ENCODE assay signal across 31 cellular contexts in the genomic region with DNA sequence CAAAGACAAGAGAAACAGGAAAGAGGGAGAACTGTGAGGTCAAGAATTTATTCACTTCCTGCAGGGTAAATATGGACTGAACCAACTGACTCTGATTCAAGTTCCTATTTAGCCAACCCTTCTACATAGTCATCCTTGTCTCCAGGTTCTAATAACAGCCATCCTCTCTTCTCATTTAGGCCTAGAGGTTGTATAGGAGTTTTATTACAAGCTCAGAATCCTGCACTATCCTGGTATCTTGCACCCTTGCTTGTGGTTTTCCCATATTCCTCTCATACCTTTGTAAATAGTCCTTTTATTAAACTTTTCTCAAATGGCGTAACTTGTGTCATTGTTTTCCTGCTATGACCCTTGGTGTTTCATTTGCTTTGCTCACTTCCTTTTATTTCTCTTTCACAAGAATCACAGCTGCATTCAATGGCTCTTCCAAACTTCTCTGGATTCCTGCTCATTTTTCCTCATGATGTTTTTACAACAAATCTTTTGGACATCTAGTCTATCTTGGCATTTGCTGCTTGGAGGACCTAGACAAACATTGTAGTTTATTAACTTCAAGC. TPM values are rescaled to one million over a fixed set of nuclear protein-coding genes. Genes with fewer than 3 reads are reported as not detected.
"Had no signal": no experiment of that assay in that cellular context is flagged by ENCODE, and none has a peak within 500 bp of the region (broad histone marks: within the 10 kb centered on the region; RNA-seq: fewer than 3 reads in every experiment).

No MANE protein-coding gene starts in this region.

- DNase-seq: activated CD4-positive, alpha-beta memory T cell treated with anti-CD3 and anti-CD28 coated beads for 36 hours; activated CD4-positive, alpha-beta T cell treated with anti-CD3 and anti-CD28 coated beads, Interleukin-2, amount 10 ng/mL, durations not matched to agents 24 days and 14 days; activated CD4-positive, CD25-positive, alpha-beta regulatory T cell treated with anti-CD3 and anti-CD28 coated beads, Interleukin-2, amount 50 U/mL, for 72 hours; activated CD8-positive, alpha-beta memory T cell treated with anti-CD3 and anti-CD28 coated beads, Interleukin-2, amount 50 U/mL, for 48 hours; activated gamma-delta T cell; activated naive CD4-positive, alpha-beta T cell treated with anti-CD3 and anti-CD28 coated beads, Interleukin-2, amount 50 U/mL, for 16 hours; activated T-cell treated with anti-CD3 and anti-CD28 coated beads, Interleukin-2, amount 50 U/mL, for 24 hours; amniotic stem cell; dorsolateral prefrontal cortex; effector memory CD4-positive, alpha-beta T cell; erythroblast; foreskin fibroblast; head of caudate nucleus; mucosa of descending colon; ovary; retina; spleen; stimulated activated naive CD4-positive, alpha-beta T cell; T-helper 2 cell; tibial artery; upper lobe of right lung had no signal

- H3K4me1 ChIP-seq: breast epithelium, spleen, suprapubic skin, upper lobe of right lung had no signal

- ATAC-seq: mucosa of descending colon; natural killer cell treated with Interleukin-12 subunit alpha and Interleukin-12 subunit beta and Interleukin-15 and Interleukin-18, amount 100 ng/mL, for 72 hours; upper lobe of right lung had no signal

- H3K27ac ChIP-seq: breast epithelium, coronary artery, dorsolateral prefrontal cortex, ovary, spleen, suprapubic skin, tibial artery, upper lobe of right lung had no signal

- H3K36me3 ChIP-seq: breast epithelium, ovary, spleen, suprapubic skin, tibial artery, upper lobe of right lung had no signal

- H3K4me3 ChIP-seq: breast epithelium, coronary artery, dorsolateral prefrontal cortex, lung, mucosa of descending colon, ovary, spleen, suprapubic skin, tibial artery, upper lobe of right lung had no signal

- H3K9me3 ChIP-seq: breast epithelium, mucosa of descending colon, ovary, spleen, suprapubic skin, tibial artery, upper lobe of right lung had no signal

- H3K27me3 ChIP-seq: breast epithelium, ovary, spleen, suprapubic skin, tibial artery, upper lobe of right lung had no signal

- FAIRE-seq: astrocyte had no signal

RNA-seq across cellular contexts. Expression of a gene that starts 12.4 kb away (rescaled TPM):
- total RNA-seq: activated CD4-positive, alpha-beta memory T cell treated with anti-CD3 and anti-CD28 coated beads for 36 hours; activated CD4-positive, alpha-beta T cell treated with anti-CD3 and anti-CD28 coated beads, Interleukin-2, amount 10 ng/mL, durations not matched to agents 24 days and 14 days; astrocyte; breast epithelium; dorsolateral prefrontal cortex; kidney epithelial cell; lung; mesenteric fat pad; mucosa of descending colon; myocyte; natural killer cell treated with Interleukin-12 subunit alpha and Interleukin-12 subunit beta and Interleukin-15 and Interleukin-18, amount 100 ng/mL, for 72 hours; ovary; progenitor cell of endocrine pancreas; spleen; suprapubic skin; upper lobe of right lung had no signal
- polyA plus RNA-seq: lung, ovary, spleen had no signal

RNA-seq across cellular contexts. Expression of a gene that starts 33.2 kb away (rescaled TPM):
- total RNA-seq: activated CD4-positive, alpha-beta memory T cell treated with anti-CD3 and anti-CD28 coated beads for 36 hours; activated CD4-positive, alpha-beta T cell treated with anti-CD3 and anti-CD28 coated beads, Interleukin-2, amount 10 ng/mL, durations not matched to agents 24 days and 14 days; astrocyte; breast epithelium; dorsolateral prefrontal cortex; kidney epithelial cell; lung; mesenteric fat pad; mucosa of descending colon; myocyte; natural killer cell treated with Interleukin-12 subunit alpha and Interleukin-12 subunit beta and Interleukin-15 and Interleukin-18, amount 100 ng/mL, for 72 hours; ovary; progenitor cell of endocrine pancreas; spleen; suprapubic skin; upper lobe of right lung had no signal
- polyA plus RNA-seq: lung, ovary, spleen had no signal

RNA-seq across cellular contexts. Expression of a gene that starts 36.3 kb away (rescaled TPM):
- total RNA-seq: activated CD4-positive, alpha-beta memory T cell treated with anti-CD3 and anti-CD28 coated beads for 36 hours; activated CD4-positive, alpha-beta T cell treated with anti-CD3 and anti-CD28 coated beads, Interleukin-2, amount 10 ng/mL, durations not matched to agents 24 days and 14 days; astrocyte; breast epithelium; kidney epithelial cell; lung; mesenteric fat pad; mucosa of descending colon; natural killer cell treated with Interleukin-12 subunit alpha and Interleukin-12 subunit beta and Interleukin-15 and Interleukin-18, amount 100 ng/mL, for 72 hours; ovary; progenitor cell of endocrine pancreas; spleen; suprapubic skin; upper lobe of right lung had no signal
- polyA plus RNA-seq: lung, ovary, spleen had no signal

RNA-seq across cellular contexts. Expression of a gene that starts 49.7 kb away (rescaled TPM):
- total RNA-seq: activated CD4-positive, alpha-beta memory T cell treated with anti-CD3 and anti-CD28 coated beads for 36 hours; activated CD4-positive, alpha-beta T cell treated with anti-CD3 and anti-CD28 coated beads, Interleukin-2, amount 10 ng/mL, durations not matched to agents 24 days and 14 days; astrocyte; breast epithelium; dorsolateral prefrontal cortex; kidney epithelial cell; mesenteric fat pad; mucosa of descending colon; myocyte; natural killer cell treated with Interleukin-12 subunit alpha and Interleukin-12 subunit beta and Interleukin-15 and Interleukin-18, amount 100 ng/mL, for 72 hours; ovary; progenitor cell of endocrine pancreas; spleen; suprapubic skin; upper lobe of right lung had no signal
- polyA plus RNA-seq: lung, ovary, spleen had no signal
